In genomic region chr22:44023404-44024287, GRCh38 we compare ENCODE assay signal across 8 cellular contexts. TPM values are rescaled to one million over a fixed set of nuclear protein-coding genes. Genes with fewer than 3 reads are reported as not detected.
DNase-seq lines count a peak whose midpoint lies in the region; ATAC-seq and TF ChIP-seq lines count a peak whose summit lies in the region.

No MANE protein-coding gene starts in this region.

- no peak for DNase-seq in Panc1 (ENCODE audit: low read depth, low spot score)
- DNase-seq in MCF 10A (ENCODE audit: unreplicated experiment), result peak; percentile 8
- DNase-seq in iris pigment epithelial cell (ENCODE audit: low read depth), result peak; percentile 34
- peak; percentile 25 for DNase-seq in stimulated activated CD4-positive, alpha-beta T cell treated with anti-CD3 and anti-CD28 coated beads, Interleukin-1b, Interleukin-23, amount 100 ng/mL, for 48 hours
- DNase-seq in DMS114 treated with DMSO at 0.1 percent for 48 hours (lab: John Stamatoyannopoulos, UW; ENCODE audit: unreplicated experiment), result no peak
- DNase-seq in NCI-H345 treated with DMSO at 0.1 percent for 48 hours (lab: John Stamatoyannopoulos, UW; ENCODE audit: unreplicated experiment), result no peak

- H3K36me3 ChIP-seq in ACC112 (ENCODE audit: insufficient read depth, low read length) (no peaks in the 10 kb centered on the region), Panc1 (ENCODE audit: control insufficient read depth, insufficient read depth, low read length) (no peaks in the 10 kb centered on the region)

- peak; percentile 76 for ATAC-seq in Panc1

- CTCF ChIA-PET in Panc1 (lab: Charles Lee) (no interaction called here), MCF 10A (lab: Yijun Ruan, JAX) (interaction anchor here (0.6 to 2.2 kb wide), 4 partner anchors 24 to 363 kb away, joined by 3 to 15 read pairs (median 6); no protein-coding TSS in a partner anchor)

- no peaks in the 10 kb centered on the region for H3K9me3 ChIP-seq in Panc1 (ENCODE audit: control insufficient read depth, insufficient read depth, low read depth, low read length)

- H3K36me3 Mint-ChIP-seq in MCF 10A (ENCODE audit: insufficient read depth, unreplicated experiment), result peaks cover 6% of the 10 kb centered on the region

- H3K27ac ChIP-seq in ACC112 (ENCODE audit: low read depth, low read length), result peak overlapping the region; percentile 45; the same call in 1 of the 2 replicates
- peak overlapping the region; percentile 89 for H3K27ac ChIP-seq in Panc1 (ENCODE audit: low read length)

- H3K4me3 Mint-ChIP-seq in MCF 10A (ENCODE audit: unreplicated experiment), result peak overlapping the region; percentile 80

- H3K79me2 ChIP-seq in ACC112 (ENCODE audit: control insufficient read depth, insufficient read depth, low read length, unreplicated experiment), result peaks cover 33% of the 10 kb centered on the region

- POLR2A ChIA-PET in Panc1 (lab: Charles Lee) (no interaction called here), MCF 10A (lab: Yijun Ruan, JAX) (interaction anchor here (0.5 to 1.7 kb wide), 3 partner anchors 9 to 27 kb away, joined by 4 to 7 read pairs (median 4); no protein-coding TSS in a partner anchor)

- in situ Hi-C loops in Panc1 (cut with HindIII; ENCODE audit: low pct_unique_long_range_greater_than_20kb, low sequenced_read_pairs), result no loop called here

- H3K27me3 ChIP-seq in ACC112 (ENCODE audit: insufficient read depth, low read length) (no peaks in the 10 kb centered on the region), Panc1 (ENCODE audit: control insufficient read depth, insufficient read depth, low read length) (no peaks in the 10 kb centered on the region)

- peak overlapping the region; percentile 69 for H3K27ac Mint-ChIP-seq in MCF 10A (ENCODE audit: low read depth, unreplicated experiment)

- peaks cover 19% of the 10 kb centered on the region for H3K4me1 Mint-ChIP-seq in MCF 10A (ENCODE audit: insufficient read depth, unreplicated experiment)

- H3K9me3 Mint-ChIP-seq in MCF 10A (ENCODE audit: unreplicated experiment), result no peaks in the 10 kb centered on the region

- peaks cover 14% of the 10 kb centered on the region for H3K4me1 ChIP-seq in ACC112 (ENCODE audit: control insufficient read depth, insufficient read depth, low read length, unreplicated experiment)
- H3K4me1 ChIP-seq in Panc1 (ENCODE audit: control insufficient read depth, insufficient read depth, low read length), result peaks cover 15% of the 10 kb centered on the region

- TF ChIP-seq CTCF in Panc1 (IDR thresholded peaks at IDR 0.05) (no peak), MCF 10A (IDR thresholded peaks at IDR 0.05; ENCODE audit: unreplicated experiment) (no peak)

- H3K4me3 ChIP-seq in ACC112 (ENCODE audit: low read depth, low read length), result peak overlapping the region; percentile 95
- peak overlapping the region; percentile 51 to 68 for H3K4me3 ChIP-seq in Panc1 (ENCODE audit: low read depth in 2 of 2, low read length in 2 of 2)

- no TSS peak for BruUV-seq in Panc1 (replicated peaks; lab: Mats Ljungman, UMichigan)
- TSS peak; percentile 56 for BruUV-seq in MCF 10A (replicated peaks; lab: Mats Ljungman, UMichigan)

- H2AFZ ChIP-seq in ACC112 (ENCODE audit: low read length, unreplicated experiment), result peak overlapping the region; percentile 81

- H3K27me3 Mint-ChIP-seq in MCF 10A (ENCODE audit: insufficient read depth, unreplicated experiment), result no peaks in the 10 kb centered on the region

- intact Hi-C loops in Panc1 (cut with micrococcal nuclease; ENCODE audit: unreplicated experiment) (no loop called here), MCF 10A (cut with micrococcal nuclease) (loop anchor here (1.0 kb wide), 1 partner anchor 14 kb away; no protein-coding TSS in a partner anchor)

- TF ChIP-seq POLR2A in GM15510 (IDR thresholded peaks at IDR 0.05; ENCODE audit: borderline replicate concordance, extremely low read depth, insufficient read length), result peak; percentile 65

RNA-seq across cellular contexts. Expression of gene PARVB, which starts 0.5 kb away (rescaled TPM):
- 28.1 TPM for total RNA-seq in Panc1 (2021; ENCODE audit: unreplicated experiment)
- 46.2 TPM for polyA plus RNA-seq in Panc1 (2012; ENCODE audit: insufficient read length)
- 17.2 and 26.0 TPM in 2 replicates for total RNA-seq in MCF 10A (2022)

Comparison
In these comparisons a context has a peak if more than half of its experiments do, and no peak if none do; other contexts are left out.
1. DNase-seq: peak in MCF 10A (single experiment), iris pigment epithelial cell (single experiment) and stimulated activated CD4-positive, alpha-beta T cell treated with anti-CD3 and anti-CD28 coated beads, Interleukin-1b, Interleukin-23, amount 100 ng/mL, for 48 hours (single experiment); none in Panc1 (single experiment), DMS114 treated with DMSO at 0.1 percent for 48 hours (single experiment) and NCI-H345 treated with DMSO at 0.1 percent for 48 hours (single experiment).